ENCODE assay signal across 1 cellular context in the genomic region with DNA sequence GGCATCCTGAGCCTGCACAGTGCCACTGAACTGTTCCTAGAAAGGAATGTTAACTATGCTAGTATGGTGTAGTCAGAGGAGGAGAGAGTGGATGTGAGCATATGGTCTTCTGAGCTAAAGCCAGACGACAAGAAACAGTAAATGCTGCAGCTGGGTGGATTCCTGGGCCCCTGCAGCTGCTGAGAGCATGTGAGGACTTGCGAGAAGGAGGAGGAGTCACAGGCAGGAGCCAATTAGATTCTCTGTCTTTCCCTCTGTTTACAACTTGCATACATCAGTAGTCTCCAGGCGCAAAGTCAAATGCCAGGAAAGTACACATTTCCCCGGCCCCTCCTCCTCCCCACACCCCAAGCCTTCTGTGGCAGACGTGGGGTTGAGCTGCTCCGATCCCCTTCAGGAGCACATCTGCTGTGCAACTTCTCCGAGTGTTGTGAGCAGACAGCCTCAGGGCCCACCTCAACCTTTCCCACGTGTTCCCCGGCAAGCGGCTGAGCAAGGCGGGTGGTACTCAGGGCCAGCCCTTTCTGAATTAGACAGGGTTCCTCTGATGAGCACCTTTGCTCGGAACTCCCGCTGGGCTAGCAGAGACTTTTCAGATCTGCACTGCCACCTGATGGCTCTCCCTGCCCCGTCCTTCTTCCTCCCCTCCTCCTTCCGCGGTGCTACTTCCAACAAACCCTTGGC.
TF ChIP-seq lines count a peak whose summit lies in the region.

No MANE protein-coding gene starts in this region.

TF ChIP-seq in HepG2, 621 proteins besides CTCF, POLR2A, EP300 and RAD21 (continued from another document):
- TF ChIP-seq, protein P1, sequence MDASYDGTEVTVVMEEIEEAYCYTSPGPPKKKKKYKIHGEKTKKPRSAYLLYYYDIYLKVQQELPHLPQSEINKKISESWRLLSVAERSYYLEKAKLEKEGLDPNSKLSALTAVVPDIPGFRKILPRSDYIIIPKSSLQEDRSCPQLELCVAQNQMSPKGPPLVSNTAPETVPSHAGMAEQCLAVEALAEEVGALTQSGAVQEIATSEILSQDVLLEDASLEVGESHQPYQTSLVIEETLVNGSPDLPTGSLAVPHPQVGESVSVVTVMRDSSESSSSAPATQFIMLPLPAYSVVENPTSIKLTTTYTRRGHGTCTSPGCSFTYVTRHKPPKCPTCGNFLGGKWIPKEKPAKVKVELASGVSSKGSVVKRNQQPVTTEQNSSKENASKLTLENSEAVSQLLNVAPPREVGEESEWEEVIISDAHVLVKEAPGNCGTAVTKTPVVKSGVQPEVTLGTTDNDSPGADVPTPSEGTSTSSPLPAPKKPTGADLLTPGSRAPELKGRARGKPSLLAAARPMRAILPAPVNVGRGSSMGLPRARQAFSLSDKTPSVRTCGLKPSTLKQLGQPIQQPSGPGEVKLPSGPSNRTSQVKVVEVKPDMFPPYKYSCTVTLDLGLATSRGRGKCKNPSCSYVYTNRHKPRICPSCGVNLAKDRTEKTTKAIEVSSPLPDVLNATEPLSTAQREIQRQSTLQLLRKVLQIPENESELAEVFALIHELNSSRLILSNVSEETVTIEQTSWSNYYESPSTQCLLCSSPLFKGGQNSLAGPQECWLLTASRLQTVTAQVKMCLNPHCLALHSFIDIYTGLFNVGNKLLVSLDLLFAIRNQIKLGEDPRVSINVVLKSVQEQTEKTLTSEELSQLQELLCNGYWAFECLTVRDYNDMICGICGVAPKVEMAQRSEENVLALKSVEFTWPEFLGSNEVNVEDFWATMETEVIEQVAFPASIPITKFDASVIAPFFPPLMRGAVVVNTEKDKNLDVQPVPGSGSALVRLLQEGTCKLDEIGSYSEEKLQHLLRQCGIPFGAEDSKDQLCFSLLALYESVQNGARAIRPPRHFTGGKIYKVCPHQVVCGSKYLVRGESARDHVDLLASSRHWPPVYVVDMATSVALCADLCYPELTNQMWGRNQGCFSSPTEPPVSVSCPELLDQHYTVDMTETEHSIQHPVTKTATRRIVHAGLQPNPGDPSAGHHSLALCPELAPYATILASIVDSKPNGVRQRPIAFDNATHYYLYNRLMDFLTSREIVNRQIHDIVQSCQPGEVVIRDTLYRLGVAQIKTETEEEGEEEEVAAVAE (CRISPR knock-in tag; IDR thresholded peaks at IDR 0.05; ENCODE audit: borderline replicate concordance), result peak; percentile 33; the same call in 1 of the 2 replicates
- no peak for TF ChIP-seq CAMTA2 (CRISPR knock-in tag; IDR thresholded peaks at IDR 0.05; ENCODE audit: borderline replicate concordance)
TF ChIP-seq in HepG2: peak in this region for 10.
